In the genomic region with DNA sequence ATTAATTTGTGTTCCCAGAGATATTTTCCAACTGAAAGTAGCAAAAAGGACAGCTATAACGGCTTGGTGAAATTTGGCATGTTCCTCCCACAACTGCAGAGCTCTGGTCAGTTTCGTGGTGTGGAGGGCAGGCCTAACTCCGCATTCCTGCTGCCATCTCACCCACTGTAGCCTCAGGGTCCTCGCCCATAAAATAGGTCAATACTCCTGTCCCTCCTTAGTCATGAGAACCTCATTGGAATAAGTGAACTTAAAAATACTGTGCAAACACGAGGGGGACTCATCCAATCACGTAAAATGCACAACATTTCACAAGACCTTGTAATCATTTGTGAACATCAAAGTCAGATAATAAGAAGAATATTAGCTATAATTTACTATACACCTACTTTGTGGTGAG, we compare ENCODE assay signal across 16 cellular contexts.
DNase-seq lines count a peak whose midpoint lies in the region; ATAC-seq and TF ChIP-seq lines count a peak whose summit lies in the region.
"Had no signal": no experiment of that assay in that cellular context is flagged by ENCODE, and none has a peak within 500 bp of the region (broad histone marks: within the 10 kb centered on the region; RNA-seq: fewer than 3 reads in every experiment).

No MANE protein-coding gene starts in this region.

- CTCF ChIA-PET in PC-3 (lab: Charles Lee): no interaction called here

- H3K4me3 Mint-ChIP-seq in neural crest cell: peak overlapping the region; percentile 74
- H3K4me3 Mint-ChIP-seq: CD4-positive, alpha-beta memory T cell; GM23338 had no signal

- TF ChIP-seq CTCF in PC-3 (conservative IDR thresholded peaks at IDR 0.05; ENCODE audit: low read depth, low read length) (no peak), neural crest cell (conservative IDR thresholded peaks at IDR 0.05) (no peak), gastroesophageal sphincter (IDR thresholded peaks at IDR 0.05) (no peak)

- TF ChIP-seq POLR2A in gastroesophageal sphincter (IDR thresholded peaks at IDR 0.05): no peak

- no peak for TF ChIP-seq EP300 in gastroesophageal sphincter (IDR thresholded peaks at IDR 0.05)

- intact Hi-C loops in PC-3 (cut with micrococcal nuclease): no loop called here

- no TSS peak for BruUV-seq in PC-3 (replicated peaks; lab: Mats Ljungman, UMichigan)

- POLR2A ChIA-PET in PC-3 (lab: Charles Lee; ENCODE audit: unreplicated experiment): no interaction called here

- H3K9me3 ChIP-seq in PC-3 (ENCODE audit: low read length) (peaks cover 5% of the 10 kb centered on the region), ectodermal cell (ENCODE audit: control insufficient read depth, low read length) (no peaks in the 10 kb centered on the region), gastroesophageal sphincter (peaks cover 0 to 14% (median 0%) of the 10 kb centered on the region in 3 donors), Karpas-422 (ENCODE audit: low read length) (peaks cover 6% of the 10 kb centered on the region; the same call in 1 of the 2 replicates)

- H3K36me3 Mint-ChIP-seq in neural crest cell (ENCODE audit: low read depth): peaks cover 20% of the 10 kb centered on the region
- H3K36me3 Mint-ChIP-seq: CD4-positive, alpha-beta memory T cell had no signal

- H3K79me2 ChIP-seq in PC-3 (ENCODE audit: low read length): no peaks in the 10 kb centered on the region
- no peaks in the 10 kb centered on the region for H3K79me2 ChIP-seq in Karpas-422 (ENCODE audit: low read length)

- H3K27me3 ChIP-seq in PC-3 (ENCODE audit: low read length) (no peaks in the 10 kb centered on the region), ectodermal cell (ENCODE audit: control insufficient read depth, insufficient read depth, low read length, poor library complexity, severe bottlenecking) (peaks cover 4% of the 10 kb centered on the region), gastroesophageal sphincter (no peaks in the 10 kb centered on the region), Karpas-422 (ENCODE audit: low read length) (no peaks in the 10 kb centered on the region)

- peaks cover 61% of the 10 kb centered on the region for H3K4me1 Mint-ChIP-seq in neural crest cell
- H3K4me1 Mint-ChIP-seq: CD4-positive, alpha-beta memory T cell had no signal

- peak overlapping the region; percentile 2; the same call in 1 of the 2 replicates for H2AFZ ChIP-seq in PC-3 (ENCODE audit: low read length)
- H2AFZ ChIP-seq in Karpas-422 (ENCODE audit: low read length): no peak overlapping the region
- H2AFZ ChIP-seq: GM23338 had no signal

- ATAC-seq in PC-3 (peak; percentile 65; the same call in 1 of the 2 replicates), gastroesophageal sphincter (no peak), HG03175 (IDR thresholded peaks at IDR 0.05; ENCODE audit: unreplicated experiment) (no peak)
- ATAC-seq: GM12878, HCT116 had no signal

- H4K20me1 ChIP-seq in PC-3 (ENCODE audit: low read length) (no peaks in the 10 kb centered on the region), Karpas-422 (ENCODE audit: insufficient read depth, low read depth, low read length) (no peaks in the 10 kb centered on the region)

- H3K36me3 ChIP-seq in PC-3 (ENCODE audit: low read depth, low read length): no peaks in the 10 kb centered on the region; the same call in 1 of the 2 replicates
- peaks cover 3% of the 10 kb centered on the region for H3K36me3 ChIP-seq in ectodermal cell (ENCODE audit: control insufficient read depth, insufficient read depth, low read length)
- H3K36me3 ChIP-seq in gastroesophageal sphincter: no peaks in the 10 kb centered on the region
- no peaks in the 10 kb centered on the region; the same call in 1 of the 2 replicates for H3K36me3 ChIP-seq in Karpas-422 (ENCODE audit: insufficient read depth, low read length)

- H3K27ac ChIP-seq in PC-3 (ENCODE audit: low read length): peak overlapping the region; percentile 84
- H3K27ac ChIP-seq in ectodermal cell (ENCODE audit: insufficient read depth, low read depth, low read length, poor library complexity, severe bottlenecking): peak overlapping the region; percentile 19
- no peak overlapping the region for H3K27ac ChIP-seq in gastroesophageal sphincter
- H3K27ac ChIP-seq in Karpas-422 (ENCODE audit: low read length): no peak overlapping the region

- H3K9ac ChIP-seq in PC-3 (ENCODE audit: low read length): no peak overlapping the region
- H3K9ac ChIP-seq in Karpas-422 (ENCODE audit: low read length): no peak overlapping the region

- 89 to 90% methylated on average over 6 of the region's 6 CpGs for WGBS in ectodermal cell, 2 experiments
- 77 to 81% methylated on average over 4 to 6 of the region's 6 CpGs for WGBS in gastroesophageal sphincter (ENCODE audit: low coverage in 1 of 2), 2 donors

- H3K27me3 Mint-ChIP-seq in neural crest cell (ENCODE audit: low read depth): no peaks in the 10 kb centered on the region

- DNase-seq in PC-3 (peak; percentile 85), neural crest cell (ENCODE audit: low read depth, low spot score) (peak; percentile 2), ecto neural progenitor cell (ENCODE audit: low spot score) (no peak), Karpas-422 (no peak)
- DNase-seq: Calu3; CD4-positive, alpha-beta memory T cell; COR-L47; DMS53; DMS79 treated with DMSO at 0.1 percent for 48 hours; H9 had no signal

- peak overlapping the region; percentile 89 for H3K27ac Mint-ChIP-seq in neural crest cell (ENCODE audit: unreplicated experiment)
- H3K27ac Mint-ChIP-seq: CD4-positive, alpha-beta memory T cell; GM23338 had no signal

- H3K9me3 Mint-ChIP-seq in neural crest cell: peaks cover 11% of the 10 kb centered on the region

- no peaks in the 10 kb centered on the region for H3K9me2 ChIP-seq in PC-3 (replicated peaks; ENCODE audit: low read length)
- H3K9me2 ChIP-seq in Karpas-422 (replicated peaks; ENCODE audit: insufficient read depth, low read length): no peaks in the 10 kb centered on the region

- H3K4me1 ChIP-seq in PC-3 (ENCODE audit: insufficient read depth, low read length) (peaks cover 35% of the 10 kb centered on the region), ectodermal cell (ENCODE audit: control insufficient read depth, insufficient read depth, low read length) (peaks cover 5% of the 10 kb centered on the region), gastroesophageal sphincter (no peaks in the 10 kb centered on the region), Karpas-422 (ENCODE audit: low read length) (no peaks in the 10 kb centered on the region)

- H3K4me2 ChIP-seq in PC-3 (ENCODE audit: low read length) (peak overlapping the region; percentile 1; the same call in 1 of the 2 replicates), Karpas-422 (ENCODE audit: low read depth, low read length, poor library complexity, severe bottlenecking) (no peak overlapping the region)
- H3K4me2 ChIP-seq: GM23338 had no signal

- H3K4me3 ChIP-seq in PC-3 (ENCODE audit: low read length) (no peak overlapping the region), ectodermal cell (ENCODE audit: insufficient read depth, low read depth, low read length) (no peak overlapping the region), gastroesophageal sphincter (no peak overlapping the region), Karpas-422 (ENCODE audit: low read length) (no peak overlapping the region)
- H3K4me3 ChIP-seq: GM12878, GM23338 had no signal

- H3F3A ChIP-seq in PC-3 (ENCODE audit: low read length, unreplicated experiment): no peaks in the 10 kb centered on the region

Comparison
In these comparisons a context has a peak if more than half of its experiments do, and no peak if none do; other contexts are left out.
1. DNase-seq: peak in PC-3 (single experiment) and neural crest cell (single experiment); none in ecto neural progenitor cell (single experiment) and Karpas-422 (single experiment).
2. H3K27ac ChIP-seq: peak in PC-3 (single experiment) and ectodermal cell (single experiment); none in gastroesophageal sphincter (0 of 4) and Karpas-422 (single experiment).